ENCODE assay signal across 9 cellular contexts in genomic region chr6:136846046-136846445, GRCh38. TPM values are rescaled to one million over a fixed set of nuclear protein-coding genes. Genes with fewer than 3 reads are reported as not detected.
DNase-seq lines count a peak whose midpoint lies in the region; ATAC-seq, FAIRE-seq and TF ChIP-seq lines count a peak whose summit lies in the region.
"Had no signal": no experiment of that assay in that cellular context is flagged by ENCODE, and none has a peak within 500 bp of the region (broad histone marks: within the 10 kb centered on the region; RNA-seq: fewer than 3 reads in every experiment).

No MANE protein-coding gene starts in this region.

- TF ChIP-seq RAD21 in Ishikawa (IDR thresholded peaks at IDR 0.05; ENCODE audit: low read depth) = peak; percentile 70

- no peaks in the 10 kb centered on the region for H3K4me1 Mint-ChIP-seq in activated CD8-positive, alpha-beta memory T cell treated with anti-CD3 and anti-CD28 coated beads, Interleukin-2, amount 10 ng/mL, durations not matched to agents 7 days and 5 days
- peaks cover 0 to 17% (median 10%) of the 10 kb centered on the region in 7 donors for H3K4me1 Mint-ChIP-seq in naive thymus-derived CD4-positive, alpha-beta T cell

- WGBS in suprapubic skin = 59% methylated on average over 3 of the region's 3 CpGs

- TF ChIP-seq POLR2A in suprapubic skin (IDR thresholded peaks at IDR 0.05) = no peak

- H3K9me3 ChIP-seq in naive thymus-derived CD4-positive, alpha-beta T cell (ENCODE audit: control insufficient read depth in 2 of 3, low read length in 3 of 3) = no peaks in the 10 kb centered on the region
- no peaks in the 10 kb centered on the region for H3K9me3 ChIP-seq in suprapubic skin

- FAIRE-seq in endometrium (lab: Jason Lieb, UNC) = peak; percentile 18

- H3K4me3 ChIP-seq in naive thymus-derived CD4-positive, alpha-beta T cell (ENCODE audit: low read length) = no peak overlapping the region
- H3K4me3 ChIP-seq in suprapubic skin = no peak overlapping the region

- DNase-seq in activated CD8-positive, alpha-beta memory T cell treated with anti-CD3 and anti-CD28 coated beads, Interleukin-2, amount 10 ng/mL, durations not matched to agents 7 days and 5 days = peak; percentile 55
- DNase-seq in activated CD8-positive, alpha-beta memory T cell treated with anti-CD3 and anti-CD28 coated beads, Interleukin-2, amount 50 U/mL, for 4 hours = no peak
- DNase-seq in SK-N-DZ (ENCODE audit: low spot score) (peak; percentile 47), suprapubic skin (ENCODE audit: low spot score in 2 of 2) (no peak)
- peak in 3 of 9 donors; percentile 6 to 19 (median 12) for DNase-seq in naive thymus-derived CD4-positive, alpha-beta T cell

- TF ChIP-seq CTCF in suprapubic skin (IDR thresholded peaks at IDR 0.05) = peak in 1 of 2 donors; percentile 68

- H3K27ac Mint-ChIP-seq in activated CD8-positive, alpha-beta memory T cell treated with anti-CD3 and anti-CD28 coated beads, Interleukin-2, amount 10 ng/mL, durations not matched to agents 7 days and 5 days = no peak overlapping the region
- H3K27ac Mint-ChIP-seq in naive thymus-derived CD4-positive, alpha-beta T cell = no peak overlapping the region
- H3K27ac Mint-ChIP-seq: stimulated activated naive CD8-positive, alpha-beta T cell treated with anti-CD3 and anti-CD28 coated beads, Interleukin-15, Interleukin-2, amounts not matched to agents 100 ng/mL and 50 ng/mL, for 24 hours had no signal

- intact Hi-C loops in naive thymus-derived CD4-positive, alpha-beta T cell (cut with micrococcal nuclease) = loop anchor here in 1 of 2 donors (2.0 kb wide), 1 partner anchor 123 kb away; no protein-coding TSS in a partner anchor

- TF ChIP-seq EP300 in Ishikawa (IDR thresholded peaks at IDR 0.05; ENCODE audit: borderline replicate concordance) (no peak), suprapubic skin (IDR thresholded peaks at IDR 0.05) (no peak)

- H3K36me3 Mint-ChIP-seq in activated CD8-positive, alpha-beta memory T cell treated with anti-CD3 and anti-CD28 coated beads, Interleukin-2, amount 10 ng/mL, durations not matched to agents 7 days and 5 days = peaks cover 25% of the 10 kb centered on the region
- H3K36me3 Mint-ChIP-seq in naive thymus-derived CD4-positive, alpha-beta T cell = peaks cover 29 to 65% (median 52%) of the 10 kb centered on the region in 5 donors

- no peaks in the 10 kb centered on the region for H3K27me3 Mint-ChIP-seq in activated CD8-positive, alpha-beta memory T cell treated with anti-CD3 and anti-CD28 coated beads, Interleukin-2, amount 10 ng/mL, durations not matched to agents 7 days and 5 days
- no peaks in the 10 kb centered on the region for H3K27me3 Mint-ChIP-seq in naive thymus-derived CD4-positive, alpha-beta T cell
- H3K27me3 Mint-ChIP-seq: stimulated activated naive CD8-positive, alpha-beta T cell treated with anti-CD3 and anti-CD28 coated beads, Interleukin-15, Interleukin-2, amounts not matched to agents 100 ng/mL and 50 ng/mL, for 24 hours had no signal

- POLR2A ChIA-PET in naive thymus-derived CD4-positive, alpha-beta T cell (lab: Charles Lee) = interaction anchor here (0.6 kb wide), 1 partner anchor 11 kb away, joined by 3 read pairs; no protein-coding TSS in a partner anchor

- CTCF ChIA-PET in activated CD8-positive, alpha-beta memory T cell treated with anti-CD3 and anti-CD28 coated beads, Interleukin-2, amount 10 ng/mL, durations not matched to agents 7 days and 5 days (lab: Charles Lee) = interaction anchor here (0.8 to 1.5 kb wide), 6 partner anchors 8 to 743 kb away, joined by 3 to 5 read pairs (median 4); partner anchors contain the start of gene SLC35D3
- CTCF ChIA-PET in naive thymus-derived CD4-positive, alpha-beta T cell (lab: Charles Lee) = interaction anchor here (0.6 to 0.7 kb wide), 2 partner anchors 9 to 57 kb away, joined by 3 to 4 read pairs; no protein-coding TSS in a partner anchor

- no peak overlapping the region for H3K4me3 Mint-ChIP-seq in activated CD8-positive, alpha-beta memory T cell treated with anti-CD3 and anti-CD28 coated beads, Interleukin-2, amount 10 ng/mL, durations not matched to agents 7 days and 5 days
- H3K4me3 Mint-ChIP-seq in naive thymus-derived CD4-positive, alpha-beta T cell = no peak overlapping the region
- H3K4me3 Mint-ChIP-seq: stimulated activated naive CD8-positive, alpha-beta T cell treated with anti-CD3 and anti-CD28 coated beads, Interleukin-15, Interleukin-2, amounts not matched to agents 100 ng/mL and 50 ng/mL, for 24 hours had no signal

- H3K36me3 ChIP-seq in naive thymus-derived CD4-positive, alpha-beta T cell (ENCODE audit: control insufficient read depth in 2 of 3, insufficient read depth in 3 of 3, low read length in 3 of 3) = peaks cover 0 to 4% (median 0%) of the 10 kb centered on the region in 3 experiments
- H3K36me3 ChIP-seq in suprapubic skin = no peaks in the 10 kb centered on the region

- no peaks in the 10 kb centered on the region for H3K4me1 ChIP-seq in naive thymus-derived CD4-positive, alpha-beta T cell (ENCODE audit: control insufficient read depth in 2 of 2, insufficient read depth in 2 of 2, low read length in 2 of 2)
- H3K4me1 ChIP-seq in suprapubic skin = no peaks in the 10 kb centered on the region

- H3K27ac ChIP-seq in naive thymus-derived CD4-positive, alpha-beta T cell (ENCODE audit: low read depth, low read length) = no peak overlapping the region
- no peak overlapping the region for H3K27ac ChIP-seq in suprapubic skin

- H3K9me3 Mint-ChIP-seq in activated CD8-positive, alpha-beta memory T cell treated with anti-CD3 and anti-CD28 coated beads, Interleukin-2, amount 10 ng/mL, durations not matched to agents 7 days and 5 days (ENCODE audit: low read depth) = no peaks in the 10 kb centered on the region
- peaks cover 0 to 19% (median 4%) of the 10 kb centered on the region in 11 donors for H3K9me3 Mint-ChIP-seq in naive thymus-derived CD4-positive, alpha-beta T cell
- H3K9me3 Mint-ChIP-seq: stimulated activated naive CD8-positive, alpha-beta T cell treated with anti-CD3 and anti-CD28 coated beads, Interleukin-15, Interleukin-2, amounts not matched to agents 100 ng/mL and 50 ng/mL, for 24 hours had no signal

- H3K27me3 ChIP-seq in naive thymus-derived CD4-positive, alpha-beta T cell (ENCODE audit: control insufficient read depth in 2 of 2, insufficient read depth in 2 of 2, low read length in 2 of 2) = no peaks in the 10 kb centered on the region
- H3K27me3 ChIP-seq in suprapubic skin = no peaks in the 10 kb centered on the region

- ATAC-seq in activated CD8-positive, alpha-beta memory T cell treated with anti-CD3 and anti-CD28 coated beads, Interleukin-2, amount 10 ng/mL, durations not matched to agents 7 days and 5 days = no peak
- ATAC-seq in naive thymus-derived CD4-positive, alpha-beta T cell = peak; percentile 58
- no peak for ATAC-seq in GM19023 (IDR thresholded peaks at IDR 0.05; ENCODE audit: unreplicated experiment)

TF ChIP-seq in Ishikawa, 13 proteins besides CTCF, POLR2A, EP300 and RAD21:
- TF ChIP-seq FOXM1 (IDR thresholded peaks at IDR 0.05; ENCODE audit: borderline replicate concordance, low read depth) = no peak
- no peak for TF ChIP-seq EGR1 (IDR thresholded peaks at IDR 0.05)
TF ChIP-seq in Ishikawa: peak in this region for 0.

RNA-seq across cellular contexts. Expression of gene PEX7, which starts 23.7 kb away (rescaled TPM):
- total RNA-seq in activated CD8-positive, alpha-beta memory T cell treated with anti-CD3 and anti-CD28 coated beads, Interleukin-2, amount 10 ng/mL, durations not matched to agents 7 days and 5 days = 1 to 10 TPM; 3.5 TPM
- polyA plus RNA-seq in SK-N-DZ (2014; cell fraction: cytosol; rRNA removed) = 20.7 and 22.9 TPM in 2 replicates
- 9.9 and 15.8 TPM in 2 replicates for polyA plus RNA-seq in SK-N-DZ (2014; cell fraction: nucleus; rRNA removed)
- total RNA-seq in naive thymus-derived CD4-positive, alpha-beta T cell = 1 to 10 TPM; 4.0 to 6.2 (median 5.4) TPM
- 1 to 10 TPM; 6.1 to 6.6 TPM for polyA plus RNA-seq in naive thymus-derived CD4-positive, alpha-beta T cell
- total RNA-seq in suprapubic skin = 10 to 100 TPM in 2 of 4 donors, 1 to 10 TPM in 2; 4.3 to 21.2 (median 12.4) TPM

RNA-seq across cellular contexts. Expression of gene MAP3K5, which starts 53.8 kb away (rescaled TPM):
- total RNA-seq in activated CD8-positive, alpha-beta memory T cell treated with anti-CD3 and anti-CD28 coated beads, Interleukin-2, amount 10 ng/mL, durations not matched to agents 7 days and 5 days = 10 to 100 TPM; 18.3 to 21.7 TPM
- 2.3 and 3.9 TPM in 2 replicates for polyA plus RNA-seq in SK-N-DZ (2014; cell fraction: cytosol; rRNA removed)
- polyA plus RNA-seq in SK-N-DZ (2014; cell fraction: nucleus; rRNA removed) = 2.8 and 5.1 TPM in 2 replicates
- total RNA-seq in naive thymus-derived CD4-positive, alpha-beta T cell = 10 to 100 TPM; 12.9 to 32.5 (median 14.0) TPM
- polyA plus RNA-seq in naive thymus-derived CD4-positive, alpha-beta T cell = 1 to 10 TPM; 2.6 to 3.6 TPM
- total RNA-seq in suprapubic skin = 10 to 100 TPM; 19.4 to 36.1 (median 21.1) TPM

Comparison
In these comparisons a context has a peak if more than half of its experiments do, and no peak if none do; other contexts are left out.
1. DNase-seq: peak in activated CD8-positive, alpha-beta memory T cell treated with anti-CD3 and anti-CD28 coated beads, Interleukin-2, amount 10 ng/mL, durations not matched to agents 7 days and 5 days (single experiment) and SK-N-DZ (single experiment); none in activated CD8-positive, alpha-beta memory T cell treated with anti-CD3 and anti-CD28 coated beads, Interleukin-2, amount 50 U/mL, for 4 hours (single experiment) and suprapubic skin (0 of 2).